2 cellular contexts compared by ENCODE assay signal in the genomic region with DNA sequence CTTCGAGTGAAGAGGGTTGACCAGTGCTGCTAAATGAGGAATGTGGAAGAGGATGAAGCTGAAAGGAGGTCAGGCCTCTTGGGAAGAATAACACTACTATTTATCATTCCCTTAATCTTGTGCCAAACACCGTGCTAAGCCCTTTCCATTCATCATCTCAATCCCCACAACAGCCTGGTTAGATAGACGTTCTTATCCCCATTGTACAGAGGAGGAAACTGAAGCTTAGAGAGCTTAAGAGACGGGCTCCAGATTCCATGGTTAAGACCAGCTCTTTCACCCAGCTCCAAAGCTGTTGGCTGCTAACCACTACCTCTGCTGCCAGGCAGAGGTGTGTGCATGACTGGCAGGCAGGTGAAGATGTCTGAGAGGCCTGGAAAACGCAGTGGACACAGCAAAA.
TF ChIP-seq lines count a peak whose summit lies in the region.

No MANE protein-coding gene starts in this region.

TF ChIP-seq in HCT116, 20 proteins besides CTCF, POLR2A, EP300 and RAD21:
- TF ChIP-seq JUND (IDR thresholded peaks at IDR 0.05), result no peak
- TF ChIP-seq POLR2AphosphoS5 (IDR thresholded peaks at IDR 0.05; ENCODE audit: low read depth, low read length), result no peak
- no peak for TF ChIP-seq EZH2 (IDR thresholded peaks at IDR 0.05)
- no peak for TF ChIP-seq SP1 (IDR thresholded peaks at IDR 0.05; ENCODE audit: low read depth)
- no peak for TF ChIP-seq ELF1 (IDR thresholded peaks at IDR 0.05; ENCODE audit: borderline replicate concordance, low read depth)
- TF ChIP-seq, protein P1, sequence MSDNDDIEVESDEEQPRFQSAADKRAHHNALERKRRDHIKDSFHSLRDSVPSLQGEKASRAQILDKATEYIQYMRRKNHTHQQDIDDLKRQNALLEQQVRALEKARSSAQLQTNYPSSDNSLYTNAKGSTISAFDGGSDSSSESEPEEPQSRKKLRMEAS (IDR thresholded peaks at IDR 0.05), result no peak
- TF ChIP-seq ZFX (IDR thresholded peaks at IDR 0.05), result no peak
- no peak for TF ChIP-seq FOSL1 (IDR thresholded peaks at IDR 0.05; ENCODE audit: low read depth)
- TF ChIP-seq, protein P2, sequence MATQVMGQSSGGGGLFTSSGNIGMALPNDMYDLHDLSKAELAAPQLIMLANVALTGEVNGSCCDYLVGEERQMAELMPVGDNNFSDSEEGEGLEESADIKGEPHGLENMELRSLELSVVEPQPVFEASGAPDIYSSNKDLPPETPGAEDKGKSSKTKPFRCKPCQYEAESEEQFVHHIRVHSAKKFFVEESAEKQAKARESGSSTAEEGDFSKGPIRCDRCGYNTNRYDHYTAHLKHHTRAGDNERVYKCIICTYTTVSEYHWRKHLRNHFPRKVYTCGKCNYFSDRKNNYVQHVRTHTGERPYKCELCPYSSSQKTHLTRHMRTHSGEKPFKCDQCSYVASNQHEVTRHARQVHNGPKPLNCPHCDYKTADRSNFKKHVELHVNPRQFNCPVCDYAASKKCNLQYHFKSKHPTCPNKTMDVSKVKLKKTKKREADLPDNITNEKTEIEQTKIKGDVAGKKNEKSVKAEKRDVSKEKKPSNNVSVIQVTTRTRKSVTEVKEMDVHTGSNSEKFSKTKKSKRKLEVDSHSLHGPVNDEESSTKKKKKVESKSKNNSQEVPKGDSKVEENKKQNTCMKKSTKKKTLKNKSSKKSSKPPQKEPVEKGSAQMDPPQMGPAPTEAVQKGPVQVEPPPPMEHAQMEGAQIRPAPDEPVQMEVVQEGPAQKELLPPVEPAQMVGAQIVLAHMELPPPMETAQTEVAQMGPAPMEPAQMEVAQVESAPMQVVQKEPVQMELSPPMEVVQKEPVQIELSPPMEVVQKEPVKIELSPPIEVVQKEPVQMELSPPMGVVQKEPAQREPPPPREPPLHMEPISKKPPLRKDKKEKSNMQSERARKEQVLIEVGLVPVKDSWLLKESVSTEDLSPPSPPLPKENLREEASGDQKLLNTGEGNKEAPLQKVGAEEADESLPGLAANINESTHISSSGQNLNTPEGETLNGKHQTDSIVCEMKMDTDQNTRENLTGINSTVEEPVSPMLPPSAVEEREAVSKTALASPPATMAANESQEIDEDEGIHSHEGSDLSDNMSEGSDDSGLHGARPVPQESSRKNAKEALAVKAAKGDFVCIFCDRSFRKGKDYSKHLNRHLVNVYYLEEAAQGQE (IDR thresholded peaks at IDR 0.05; ENCODE audit: low read depth), result no peak
- no peak for TF ChIP-seq EGR1 (IDR thresholded peaks at IDR 0.05; ENCODE audit: low read depth)
- no peak for TF ChIP-seq SIN3A (IDR thresholded peaks at IDR 0.05; ENCODE audit: low read depth)
- TF ChIP-seq SRF (IDR thresholded peaks at IDR 0.05; ENCODE audit: low read depth), result no peak

TF ChIP-seq in K562, 482 proteins besides CTCF, POLR2A, EP300 and RAD21:
- TF ChIP-seq NFYB (IDR thresholded peaks at IDR 0.05; ENCODE audit: extremely low read depth, insufficient read length) (no peak), NBN (IDR thresholded peaks at IDR 0.05; ENCODE audit: low read depth) (no peak), ZNF445 (CRISPR knock-in tag; IDR thresholded peaks at IDR 0.05; ENCODE audit: low read depth) (no peak), ATF1 (CRISPR knock-in tag; IDR thresholded peaks at IDR 0.05) (no peak), ATF1 (tag; IDR thresholded peaks at IDR 0.05) (no peak), ZBTB1 (CRISPR knock-in tag; IDR thresholded peaks at IDR 0.05; ENCODE audit: borderline replicate concordance, low read depth) (no peak), ZNF507 (tag; conservative IDR thresholded peaks at IDR 0.05) (no peak), ZNF551 (CRISPR knock-in tag; IDR thresholded peaks at IDR 0.05) (no peak), ZZZ3 (IDR thresholded peaks at IDR 0.05) (no peak), TBP (optimal IDR thresholded peaks at IDR 0.05; ENCODE audit: low read depth, low read length) (no peak), FOXM1 (IDR thresholded peaks at IDR 0.05; ENCODE audit: low read depth) (no peak), FOXM1 (CRISPR knock-in tag; IDR thresholded peaks at IDR 0.05; ENCODE audit: low read depth) (no peak), TAF9B (IDR thresholded peaks at IDR 0.05; ENCODE audit: partially characterized antibody) (no peak), THRAP3 (IDR thresholded peaks at IDR 0.05; ENCODE audit: borderline replicate concordance) (no peak)
- TF ChIP-seq, protein P3, sequence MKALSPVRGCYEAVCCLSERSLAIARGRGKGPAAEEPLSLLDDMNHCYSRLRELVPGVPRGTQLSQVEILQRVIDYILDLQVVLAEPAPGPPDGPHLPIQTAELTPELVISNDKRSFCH (CRISPR knock-in tag; IDR thresholded peaks at IDR 0.05), result no peak
- TF ChIP-seq, protein P3 (tag; IDR thresholded peaks at IDR 0.05), result no peak
- TF ChIP-seq, protein P4, sequence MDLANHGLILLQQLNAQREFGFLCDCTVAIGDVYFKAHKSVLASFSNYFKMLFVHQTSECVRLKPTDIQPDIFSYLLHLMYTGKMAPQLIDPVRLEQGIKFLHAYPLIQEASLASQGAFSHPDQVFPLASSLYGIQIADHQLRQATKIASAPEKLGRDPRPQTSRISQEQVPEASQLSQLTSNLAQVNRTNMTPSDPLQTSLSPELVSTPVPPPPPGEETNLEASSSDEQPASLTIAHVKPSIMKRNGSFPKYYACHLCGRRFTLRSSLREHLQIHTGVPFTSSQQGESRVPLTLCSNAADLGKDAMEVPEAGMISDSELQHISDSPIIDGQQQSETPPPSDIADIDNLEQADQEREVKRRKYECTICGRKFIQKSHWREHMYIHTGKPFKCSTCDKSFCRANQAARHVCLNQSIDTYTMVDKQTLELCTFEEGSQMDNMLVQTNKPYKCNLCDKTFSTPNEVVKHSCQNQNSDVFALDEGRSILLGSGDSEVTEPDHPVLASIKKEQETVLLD (IDR thresholded peaks at IDR 0.05), result no peak
- TF ChIP-seq, protein P5, sequence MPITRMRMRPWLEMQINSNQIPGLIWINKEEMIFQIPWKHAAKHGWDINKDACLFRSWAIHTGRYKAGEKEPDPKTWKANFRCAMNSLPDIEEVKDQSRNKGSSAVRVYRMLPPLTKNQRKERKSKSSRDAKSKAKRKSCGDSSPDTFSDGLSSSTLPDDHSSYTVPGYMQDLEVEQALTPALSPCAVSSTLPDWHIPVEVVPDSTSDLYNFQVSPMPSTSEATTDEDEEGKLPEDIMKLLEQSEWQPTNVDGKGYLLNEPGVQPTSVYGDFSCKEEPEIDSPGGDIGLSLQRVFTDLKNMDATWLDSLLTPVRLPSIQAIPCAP (CRISPR knock-in tag; IDR thresholded peaks at IDR 0.05; ENCODE audit: borderline replicate concordance), result no peak
- TF ChIP-seq, protein P6, sequence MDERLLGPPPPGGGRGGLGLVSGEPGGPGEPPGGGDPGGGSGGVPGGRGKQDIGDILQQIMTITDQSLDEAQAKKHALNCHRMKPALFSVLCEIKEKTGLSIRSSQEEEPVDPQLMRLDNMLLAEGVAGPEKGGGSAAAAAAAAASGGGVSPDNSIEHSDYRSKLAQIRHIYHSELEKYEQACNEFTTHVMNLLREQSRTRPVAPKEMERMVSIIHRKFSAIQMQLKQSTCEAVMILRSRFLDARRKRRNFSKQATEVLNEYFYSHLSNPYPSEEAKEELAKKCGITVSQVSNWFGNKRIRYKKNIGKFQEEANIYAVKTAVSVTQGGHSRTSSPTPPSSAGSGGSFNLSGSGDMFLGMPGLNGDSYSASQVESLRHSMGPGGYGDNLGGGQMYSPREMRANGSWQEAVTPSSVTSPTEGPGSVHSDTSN (CRISPR knock-in tag; IDR thresholded peaks at IDR 0.05; ENCODE audit: low read depth), result no peak
- TF ChIP-seq, protein P6 (tag; conservative IDR thresholded peaks at IDR 0.05; ENCODE audit: low read depth), result no peak
